ENCODE assay signal across 1 cellular context in genomic region chr11:74749127-74749964, GRCh38.
A peak's percentile ranks its signal among the peaks of the same experiment; 100 is the strongest.
TF ChIP-seq lines count a peak whose summit lies in the region.

No MANE protein-coding gene starts in this region.

TF ChIP-seq in HCT116, 20 proteins besides CTCF, POLR2A, EP300 and RAD21 (continued from another document):
- TF ChIP-seq, protein P1, sequence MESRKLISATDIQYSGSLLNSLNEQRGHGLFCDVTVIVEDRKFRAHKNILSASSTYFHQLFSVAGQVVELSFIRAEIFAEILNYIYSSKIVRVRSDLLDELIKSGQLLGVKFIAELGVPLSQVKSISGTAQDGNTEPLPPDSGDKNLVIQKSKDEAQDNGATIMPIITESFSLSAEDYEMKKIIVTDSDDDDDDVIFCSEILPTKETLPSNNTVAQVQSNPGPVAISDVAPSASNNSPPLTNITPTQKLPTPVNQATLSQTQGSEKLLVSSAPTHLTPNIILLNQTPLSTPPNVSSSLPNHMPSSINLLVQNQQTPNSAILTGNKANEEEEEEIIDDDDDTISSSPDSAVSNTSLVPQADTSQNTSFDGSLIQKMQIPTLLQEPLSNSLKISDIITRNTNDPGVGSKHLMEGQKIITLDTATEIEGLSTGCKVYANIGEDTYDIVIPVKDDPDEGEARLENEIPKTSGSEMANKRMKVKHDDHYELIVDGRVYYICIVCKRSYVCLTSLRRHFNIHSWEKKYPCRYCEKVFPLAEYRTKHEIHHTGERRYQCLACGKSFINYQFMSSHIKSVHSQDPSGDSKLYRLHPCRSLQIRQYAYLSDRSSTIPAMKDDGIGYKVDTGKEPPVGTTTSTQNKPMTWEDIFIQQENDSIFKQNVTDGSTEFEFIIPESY (IDR thresholded peaks at IDR 0.05; ENCODE audit: extremely low read depth, insufficient replicate concordance, low read length) = no peak
- no peak for TF ChIP-seq EZH2phosphoT487 (IDR thresholded peaks at IDR 0.05; ENCODE audit: borderline replicate concordance)
- TF ChIP-seq TCF7L2 (IDR thresholded peaks at IDR 0.05; ENCODE audit: borderline replicate concordance, extremely low read depth, insufficient read depth, insufficient read length) = no peak
- TF ChIP-seq EZH2 (IDR thresholded peaks at IDR 0.05) = no peak
- no peak for TF ChIP-seq CEBPB (IDR thresholded peaks at IDR 0.05; ENCODE audit: low read depth)
- no peak for TF ChIP-seq FOSL1 (IDR thresholded peaks at IDR 0.05; ENCODE audit: low read depth)
- TF ChIP-seq ZFX (IDR thresholded peaks at IDR 0.05) = peak; percentile 99
- no peak for TF ChIP-seq ZNF274 (IDR thresholded peaks at IDR 0.05; ENCODE audit: low read depth, low read length)
- no peak for TF ChIP-seq ELF1 (IDR thresholded peaks at IDR 0.05; ENCODE audit: borderline replicate concordance, low read depth)
- no peak for TF ChIP-seq CBX3 (IDR thresholded peaks at IDR 0.05; ENCODE audit: low read depth)
- no peak for TF ChIP-seq SRF (IDR thresholded peaks at IDR 0.05; ENCODE audit: low read depth)
- TF ChIP-seq ATF3 (IDR thresholded peaks at IDR 0.05) = no peak
- TF ChIP-seq YY1 (IDR thresholded peaks at IDR 0.05; ENCODE audit: extremely low read depth, insufficient replicate concordance, low read depth, low read length) = no peak
- TF ChIP-seq JUND (IDR thresholded peaks at IDR 0.05) = no peak
- TF ChIP-seq SP1 (IDR thresholded peaks at IDR 0.05; ENCODE audit: low read depth) = no peak
- TF ChIP-seq SIN3A (IDR thresholded peaks at IDR 0.05; ENCODE audit: low read depth) = peak; percentile 17; the same call in 1 of the 2 replicates
- peak; percentile 61 for TF ChIP-seq EGR1 (IDR thresholded peaks at IDR 0.05; ENCODE audit: low read depth)
